In genomic region chr4:87012954-87013308, GRCh38 we compare ENCODE assay signal across 8 cellular contexts.
A peak's percentile ranks its signal among the peaks of the same experiment; 100 is the strongest.
DNase-seq lines count a peak whose midpoint lies in the region; ATAC-seq and TF ChIP-seq lines count a peak whose summit lies in the region.
"Not testable (repeated sequence)": the region's sequence is repeated elsewhere in the genome, so short reads cannot be mapped to it uniquely, and the experiment has no call there.

No MANE protein-coding gene starts in this region.

- not testable (repeated sequence) for H3K27me3 Mint-ChIP-seq in WTC11 (ENCODE audit: low read depth)

- not testable (repeated sequence) for H3K9me3 Mint-ChIP-seq in WTC11

- TF ChIP-seq CTCF in A673 (conservative IDR thresholded peaks at IDR 0.05; ENCODE audit: low read depth, low read length); WTC11 (IDR thresholded peaks at IDR 0.05); breast epithelium (IDR thresholded peaks at IDR 0.05); left ventricle myocardium inferior (IDR thresholded peaks at IDR 0.05; ENCODE audit: borderline replicate concordance); gastrocnemius medialis (IDR thresholded peaks at IDR 0.05 in 4 of 5, conservative IDR thresholded peaks at IDR 0.05 in 1 of 5); upper lobe of left lung (IDR thresholded peaks at IDR 0.05): not testable (repeated sequence)

- H3K4me3 Mint-ChIP-seq in WTC11, result not testable (repeated sequence)

- H3K27ac ChIP-seq in A673 (ENCODE audit: low read depth, low read length, poor library complexity, severe bottlenecking) (peak overlapping the region; percentile 91), breast epithelium (peak overlapping the region; percentile 62 to 76), left ventricle myocardium inferior (replicated peaks) (peak overlapping the region; percentile 99), mesodermal cell (ENCODE audit: low read depth, low read length, severe bottlenecking) (peak overlapping the region; percentile 92), gastrocnemius medialis (peak overlapping the region; percentile 93 to 97 (median 96)), upper lobe of left lung (peak overlapping the region in 3 of 4 donors; percentile 79 to 90 (median 82))
- not testable (repeated sequence) for H3K27ac ChIP-seq in HUES64 (ENCODE audit: low read depth, low read length)

- 91% methylated on average over 9 of the region's 9 CpGs for WGBS in HUES64
- WGBS in mesodermal cell (ENCODE audit: insufficient coverage in 2 of 2), 2 experiments, result 92 to 94% methylated on average over 6 to 8 of the region's 9 CpGs
- 73 to 76% methylated on average over 9 of the region's 9 CpGs for WGBS in upper lobe of left lung, 2 donors

- H3K4me1 ChIP-seq in A673 (ENCODE audit: insufficient read depth, low read length, poor library complexity, severe bottlenecking), result peaks cover 70% of the 10 kb centered on the region
- peaks cover 82% of the 10 kb centered on the region for H3K4me1 ChIP-seq in HUES64 (ENCODE audit: insufficient read depth, low read length)
- H3K4me1 ChIP-seq in breast epithelium, result peaks cover 0 to 10% of the 10 kb centered on the region in 2 donors
- H3K4me1 ChIP-seq in left ventricle myocardium inferior, result peaks cover 100% of the 10 kb centered on the region
- H3K4me1 ChIP-seq in mesodermal cell (ENCODE audit: control insufficient read depth, insufficient read depth, low read length, poor library complexity, severe bottlenecking), result peaks cover 61% of the 10 kb centered on the region
- peaks cover 87 to 98% of the 10 kb centered on the region in 2 donors for H3K4me1 ChIP-seq in gastrocnemius medialis
- peaks cover 79 to 94% (median 90%) of the 10 kb centered on the region in 4 donors for H3K4me1 ChIP-seq in upper lobe of left lung

- TF ChIP-seq EP300 in upper lobe of left lung (IDR thresholded peaks at IDR 0.05), result not testable (repeated sequence)

- not testable (repeated sequence) for H3K27me3 ChIP-seq in A673 (replicated peaks; ENCODE audit: insufficient read depth, low read depth, low read length, poor library complexity); HUES64 (ENCODE audit: insufficient read depth, low read length); breast epithelium; left ventricle myocardium inferior (ENCODE audit: low read depth); gastrocnemius medialis; upper lobe of left lung

- CTCF ChIA-PET in A673 (lab: Charles Lee), result not testable (repeated sequence)
- CTCF ChIA-PET in WTC11 (lab: Charles Lee), result interaction anchor here (0.9 to 1.5 kb wide), 2 partner anchors 78 to 90 kb away, joined by 3 to 5 read pairs; partner anchors contain the start of gene AFF1

- not testable (repeated sequence) for DNase-seq in A673 (ENCODE audit: low spot score); WTC11 (ENCODE audit: low spot score); breast epithelium (ENCODE audit: low spot score in 2 of 2); left ventricle myocardium inferior; gastrocnemius medialis; upper lobe of left lung

- peak overlapping the region; percentile 96 for H3K27ac Mint-ChIP-seq in WTC11

- ATAC-seq in WTC11; gastrocnemius medialis; upper lobe of left lung (ENCODE audit: low FRiP score in 2 of 2): not testable (repeated sequence)

- not testable (repeated sequence) for H3K4me3 ChIP-seq in A673 (ENCODE audit: low read depth, low read length, poor library complexity, severe bottlenecking); HUES64 (ENCODE audit: low read length); breast epithelium; left ventricle myocardium inferior; mesodermal cell (ENCODE audit: extremely low read depth, insufficient read depth, low read length, poor library complexity, severe bottlenecking); upper lobe of left lung
- peak overlapping the region in 2 of 4 donors; percentile 0 to 8 for H3K4me3 ChIP-seq in gastrocnemius medialis

- not testable (repeated sequence) for H3K36me3 Mint-ChIP-seq in WTC11

- not testable (repeated sequence) for BruUV-seq in A673 (replicated peaks; lab: Mats Ljungman, UMichigan)

- H3K9me3 ChIP-seq in A673 (ENCODE audit: low read depth, low read length, poor library complexity, severe bottlenecking); HUES64 (ENCODE audit: insufficient read depth, low read depth, low read length); breast epithelium; left ventricle myocardium inferior (replicated peaks); mesodermal cell (ENCODE audit: control insufficient read depth, low read length); gastrocnemius medialis; upper lobe of left lung: not testable (repeated sequence)

- peaks cover 93% of the 10 kb centered on the region for H3K4me1 Mint-ChIP-seq in WTC11

- intact Hi-C loops in A673 (cut with micrococcal nuclease; ENCODE audit: unreplicated experiment); breast epithelium (cut with DNase I; ENCODE audit: low total_unique reads); left ventricle myocardium inferior (cut with micrococcal nuclease); gastrocnemius medialis (cut with DNase I; ENCODE audit: low total_unique reads): not testable (repeated sequence)

- peak overlapping the region; percentile 33; the same call in 1 of the 2 replicates for H3K9ac ChIP-seq in HUES64 (ENCODE audit: low read depth, low read length)

- POLR2A ChIA-PET in A673 (lab: Charles Lee; ENCODE audit: low non-redundant PET), result not testable (repeated sequence)
- POLR2A ChIA-PET in WTC11 (lab: Charles Lee), result interaction anchor here (0.7 kb wide), 3 partner anchors 19 to 109 kb away, joined by 3 to 8 read pairs (median 4); no protein-coding TSS in a partner anchor

- not testable (repeated sequence) for H3K36me3 ChIP-seq in A673 (ENCODE audit: insufficient read depth, low read length, poor library complexity, severe bottlenecking); HUES64 (ENCODE audit: insufficient read depth, low read length); breast epithelium; left ventricle myocardium inferior; mesodermal cell (ENCODE audit: control insufficient read depth, insufficient read depth, low read length); gastrocnemius medialis; upper lobe of left lung

- in situ Hi-C loops in gastrocnemius medialis (cut with MboI; ENCODE audit: low sequenced_read_pairs in 4 of 4), result loop anchor here in 1 of 4 donors (25.0 kb wide), 1 partner anchor 99 kb away; no protein-coding TSS in a partner anchor

- not testable (repeated sequence) for TF ChIP-seq POLR2A in breast epithelium (IDR thresholded peaks at IDR 0.05); gastrocnemius medialis (IDR thresholded peaks at IDR 0.05); upper lobe of left lung (IDR thresholded peaks at IDR 0.05)
